Comparison of ENCODE assay signal across 8 cellular contexts in genomic region chr14:63045612-63046320, GRCh38. TPM values are rescaled to one million over a fixed set of nuclear protein-coding genes. Genes with fewer than 3 reads are reported as not detected.
DNase-seq lines count a peak whose midpoint lies in the region; ATAC-seq and TF ChIP-seq lines count a peak whose summit lies in the region.

No MANE protein-coding gene starts in this region.

- peaks cover 42% of the 10 kb centered on the region for H3K27me3 Mint-ChIP-seq in activated CD4-positive, alpha-beta memory T cell treated with anti-CD3 and anti-CD28 coated beads, Interleukin-2, amount 10 ng/mL, durations not matched to agents 7 days and 5 days

- peaks cover 0 to 4% (median 4%) of the 10 kb centered on the region in 3 donors for H3K4me1 ChIP-seq in skeletal muscle tissue (ENCODE audit: control insufficient read depth in 3 of 3, insufficient read depth in 3 of 3, low read length in 3 of 3)

- H3K36me3 Mint-ChIP-seq in activated CD4-positive, alpha-beta memory T cell treated with anti-CD3 and anti-CD28 coated beads, Interleukin-2, amount 10 ng/mL, durations not matched to agents 7 days and 5 days (ENCODE audit: low read depth) = no peaks in the 10 kb centered on the region

- no peak overlapping the region for H3K27ac ChIP-seq in skeletal muscle tissue (ENCODE audit: low read depth, low read length)

- POLR2A ChIA-PET in activated CD4-positive, alpha-beta memory T cell treated with anti-CD3 and anti-CD28 coated beads, Interleukin-2, amount 10 ng/mL, durations not matched to agents 7 days and 5 days (lab: Charles Lee) = no interaction called here

- peak; percentile 1 for DNase-seq in AG10803 (ENCODE audit: low read depth)
- DNase-seq in SK-N-DZ (ENCODE audit: low spot score) = peak; percentile 70
- DNase-seq in left cardiac atrium = peak; percentile 21
- DNase-seq in activated CD4-positive, alpha-beta memory T cell treated with anti-CD3 and anti-CD28 coated beads, Interleukin-2, amount 10 ng/mL, durations not matched to agents 7 days and 5 days = no peak
- DNase-seq in glomerular visceral epithelial cell (ENCODE audit: extremely low spot score) = no peak

- no peak overlapping the region for H3K4me3 Mint-ChIP-seq in activated CD4-positive, alpha-beta memory T cell treated with anti-CD3 and anti-CD28 coated beads, Interleukin-2, amount 10 ng/mL, durations not matched to agents 7 days and 5 days

- H3K27me3 ChIP-seq in skeletal muscle tissue (ENCODE audit: control insufficient read depth in 3 of 3, insufficient read depth in 3 of 3, low read length in 3 of 3) = peaks cover 31 to 45% (median 38%) of the 10 kb centered on the region in 3 donors

- no peaks in the 10 kb centered on the region for H3K36me3 ChIP-seq in skeletal muscle tissue (ENCODE audit: control insufficient read depth in 3 of 3, insufficient read depth in 3 of 3, low read length in 3 of 3)

- no peaks in the 10 kb centered on the region for H3K9me3 ChIP-seq in skeletal muscle tissue (ENCODE audit: control insufficient read depth in 3 of 3, low read length in 3 of 3)

- H3K4me1 Mint-ChIP-seq in activated CD4-positive, alpha-beta memory T cell treated with anti-CD3 and anti-CD28 coated beads, Interleukin-2, amount 10 ng/mL, durations not matched to agents 7 days and 5 days = no peaks in the 10 kb centered on the region

- CTCF ChIA-PET in activated CD4-positive, alpha-beta memory T cell treated with anti-CD3 and anti-CD28 coated beads, Interleukin-2, amount 10 ng/mL, durations not matched to agents 7 days and 5 days (lab: Charles Lee) = no interaction called here

- H3K4me3 ChIP-seq in AG10803 (ENCODE audit: low read length) (peak overlapping the region; percentile 29), skeletal muscle tissue (ENCODE audit: low read length in 3 of 3) (peak overlapping the region; percentile 11 to 46 (median 41))

- TF ChIP-seq CTCF in AG10803 (conservative IDR thresholded peaks at IDR 0.05; ENCODE audit: low read length) = no peak

- intact Hi-C loops in left cardiac atrium (cut with DNase I) = no loop called here

- ATAC-seq in HG03432 (IDR thresholded peaks at IDR 0.05; ENCODE audit: unreplicated experiment) = peak; percentile 34
- peak; percentile 56 to 80 for ATAC-seq in left cardiac atrium
- ATAC-seq in HG03139 (IDR thresholded peaks at IDR 0.05; ENCODE audit: unreplicated experiment) = no peak

- H3K27ac Mint-ChIP-seq in activated CD4-positive, alpha-beta memory T cell treated with anti-CD3 and anti-CD28 coated beads, Interleukin-2, amount 10 ng/mL, durations not matched to agents 7 days and 5 days = no peak overlapping the region

- no peak overlapping the region for H3K9ac ChIP-seq in skeletal muscle tissue (ENCODE audit: low read depth in 1 of 3, low read length in 3 of 3)

- no peaks in the 10 kb centered on the region for H3K9me3 Mint-ChIP-seq in activated CD4-positive, alpha-beta memory T cell treated with anti-CD3 and anti-CD28 coated beads, Interleukin-2, amount 10 ng/mL, durations not matched to agents 7 days and 5 days

RNA-seq across cellular contexts. Expression of gene KCNH5, which starts 0.5 kb away (rescaled TPM):
- not detected in 2 replicates for polyA plus RNA-seq in SK-N-DZ (2014; cell fraction: cytosol; rRNA removed)
- not detected in 2 replicates for polyA plus RNA-seq in SK-N-DZ (2014; cell fraction: nucleus; rRNA removed)
- under 1 TPM; 0.08 to 0.29 TPM for total RNA-seq in left cardiac atrium
- under 0.01 TPM for total RNA-seq in skeletal muscle tissue
- total RNA-seq in activated CD4-positive, alpha-beta memory T cell treated with anti-CD3 and anti-CD28 coated beads, Interleukin-2, amount 10 ng/mL, durations not matched to agents 7 days and 5 days = not detected

Comparison
In these comparisons a context has a peak if more than half of its experiments do, and no peak if none do; other contexts are left out.
1. DNase-seq: peak in AG10803 (single experiment), SK-N-DZ (single experiment) and left cardiac atrium (single experiment); none in activated CD4-positive, alpha-beta memory T cell treated with anti-CD3 and anti-CD28 coated beads, Interleukin-2, amount 10 ng/mL, durations not matched to agents 7 days and 5 days (single experiment) and glomerular visceral epithelial cell (single experiment).